Comparison of ENCODE assay signal across 8 cellular contexts in genomic region chr1:40711465-40712404, GRCh38. TPM values are rescaled to one million over a fixed set of nuclear protein-coding genes. Genes with fewer than 3 reads are reported as not detected.
DNase-seq lines count a peak whose midpoint lies in the region; ATAC-seq and TF ChIP-seq lines count a peak whose summit lies in the region.

No MANE protein-coding gene starts in this region.

- H3K4me1 ChIP-seq in HUES6 (ENCODE audit: control insufficient read depth, insufficient read depth, low read length) (peaks cover 18% of the 10 kb centered on the region), adrenal gland (replicated peaks in 1 of 2) (peaks cover 48 to 72% of the 10 kb centered on the region in 2 donors), subcutaneous abdominal adipose tissue (ENCODE audit: control insufficient read depth in 5 of 5, insufficient read depth in 5 of 5, low read length in 5 of 5) (peaks cover 0 to 60% (median 58%) of the 10 kb centered on the region in 5 donors)

- H3K27ac ChIP-seq in HUES6 (ENCODE audit: low read depth, low read length), result peak overlapping the region; percentile 75; the same call in 1 of the 2 replicates
- H3K27ac ChIP-seq in adrenal gland, result peak overlapping the region; percentile 49 to 79 (median 56)
- H3K27ac ChIP-seq in subcutaneous abdominal adipose tissue (ENCODE audit: low read depth, low read length), result peak overlapping the region; percentile 93

- H3K9me3 ChIP-seq in HUES6 (ENCODE audit: control insufficient read depth, insufficient read depth, low read depth, low read length) (no peaks in the 10 kb centered on the region), adrenal gland (replicated peaks in 1 of 3) (no peaks in the 10 kb centered on the region), subcutaneous abdominal adipose tissue (ENCODE audit: control insufficient read depth in 5 of 5, low read length in 5 of 5) (no peaks in the 10 kb centered on the region)

- H3K36me3 ChIP-seq in HUES6 (ENCODE audit: control insufficient read depth, insufficient read depth, low read length), result peaks cover 8% of the 10 kb centered on the region; the same call in 1 of the 2 replicates
- no peaks in the 10 kb centered on the region for H3K36me3 ChIP-seq in adrenal gland (replicated peaks in 1 of 2)
- peaks cover 0 to 8% (median 0%) of the 10 kb centered on the region in 5 donors for H3K36me3 ChIP-seq in subcutaneous abdominal adipose tissue (ENCODE audit: control insufficient read depth in 5 of 5, insufficient read depth in 5 of 5, low read length in 5 of 5)

- intact Hi-C loops in adrenal gland (cut with DNase I), result no loop called here

- no peak for TF ChIP-seq CTCF in adrenal gland (IDR thresholded peaks at IDR 0.05)

- H3K9ac ChIP-seq in HUES6 (ENCODE audit: low read length) (peak overlapping the region; percentile 45), subcutaneous abdominal adipose tissue (ENCODE audit: low read length in 5 of 5) (peak overlapping the region; percentile 14 to 66 (median 29))

- 5 to 10% (median 6%) methylated on average over 3 of the region's 3 CpGs for WGBS in adrenal gland, 4 donors

- ATAC-seq in GM19467 (IDR thresholded peaks at IDR 0.05; ENCODE audit: unreplicated experiment), result no peak
- no peak for ATAC-seq in GM21528 (IDR thresholded peaks at IDR 0.05; ENCODE audit: low FRiP score, unreplicated experiment)

- TF ChIP-seq POLR2A in adrenal gland (IDR thresholded peaks at IDR 0.05), result no peak

- H3K27me3 ChIP-seq in HUES6 (ENCODE audit: control insufficient read depth, insufficient read depth, low read length) (no peaks in the 10 kb centered on the region), adrenal gland (no peaks in the 10 kb centered on the region), subcutaneous abdominal adipose tissue (ENCODE audit: control insufficient read depth in 5 of 5, insufficient read depth in 4 of 5, low read length in 5 of 5) (no peaks in the 10 kb centered on the region)

- H3K4me3 ChIP-seq in HUES6 (ENCODE audit: low read depth, low read length) (peak overlapping the region; percentile 78), adrenal gland (peak overlapping the region in 1 of 4 donors; percentile 63), subcutaneous abdominal adipose tissue (ENCODE audit: low read depth in 1 of 5, low read length in 5 of 5) (peak overlapping the region in 4 of 5 donors; percentile 11 to 85 (median 40))

- DNase-seq in CD1c-positive myeloid dendritic cell (ENCODE audit: extremely low spot score), result peak; percentile 41
- no peak for DNase-seq in adrenal gland
- DNase-seq in inferior parietal cortex (ENCODE audit: extremely low spot score), result peak; percentile 30
- no peak for DNase-seq in 8988T

RNA-seq across cellular contexts. Expression of gene NFYC, which starts 20.2 kb away (rescaled TPM):
- total RNA-seq in adrenal gland, result 10 to 100 TPM; 35.9 to 73.8 (median 51.2) TPM
- polyA plus RNA-seq in adrenal gland, result 10 to 100 TPM; 37.5 to 65.2 (median 38.8) TPM

RNA-seq across cellular contexts. Expression of gene RIMS3, which starts 46.3 kb away (rescaled TPM):
- 10 to 100 TPM in 1 of 8 donors, 1 to 10 TPM in 7; 1.6 to 10.3 (median 2.9) TPM for total RNA-seq in adrenal gland
- 1 to 10 TPM in 2 of 3 donors, under 1 TPM in 1; 0.84 to 5.1 (median 3.9) TPM for polyA plus RNA-seq in adrenal gland

Comparison
In these comparisons a context has a peak if more than half of its experiments do, and no peak if none do; other contexts are left out.
1. DNase-seq: peak in CD1c-positive myeloid dendritic cell (single experiment) and inferior parietal cortex (single experiment); none in adrenal gland (0 of 7) and 8988T (single experiment).
2. Peak in every context shown above with its lines, with median percentiles within 50 percentile points of each other: H3K27ac ChIP-seq.